8 cellular contexts compared by ENCODE assay signal in genomic region chr13:75870397-75870801, GRCh38.
DNase-seq lines count a peak whose midpoint lies in the region; TF ChIP-seq lines count a peak whose summit lies in the region.

No MANE protein-coding gene starts in this region.

- peaks cover 10% of the 10 kb centered on the region for H3K4me1 Mint-ChIP-seq in activated CD4-positive, alpha-beta T cell treated with anti-CD3 and anti-CD28 coated beads, Interleukin-2, amount 10 ng/mL, durations not matched to agents 24 days and 14 days
- H3K4me1 Mint-ChIP-seq in neural crest cell = peaks cover 14% of the 10 kb centered on the region

- H3K4me3 Mint-ChIP-seq in activated CD4-positive, alpha-beta T cell treated with anti-CD3 and anti-CD28 coated beads, Interleukin-2, amount 10 ng/mL, durations not matched to agents 24 days and 14 days = peak overlapping the region; percentile 57
- H3K4me3 Mint-ChIP-seq in neural crest cell = peak overlapping the region; percentile 70

- H3K36me3 Mint-ChIP-seq in activated CD4-positive, alpha-beta T cell treated with anti-CD3 and anti-CD28 coated beads, Interleukin-2, amount 10 ng/mL, durations not matched to agents 24 days and 14 days (ENCODE audit: low read depth) = no peaks in the 10 kb centered on the region
- no peaks in the 10 kb centered on the region for H3K36me3 Mint-ChIP-seq in neural crest cell (ENCODE audit: low read depth)

- DNase-seq in NCI-H82 (lab: John Stamatoyannopoulos, UW) = peak; percentile 54
- no peak for DNase-seq in NCI-H82 treated with DMSO at 0.1 percent for 48 hours (lab: John Stamatoyannopoulos, UW; ENCODE audit: unreplicated experiment)
- no peak for DNase-seq in LNCaP clone FGC (ENCODE audit: low read depth)
- DNase-seq in activated CD4-positive, alpha-beta T cell treated with anti-CD3 and anti-CD28 coated beads, Interleukin-2, amount 10 ng/mL, durations not matched to agents 24 days and 14 days = peak; percentile 66
- DNase-seq in epithelial cell of esophagus (ENCODE audit: low read depth) = peak; percentile 26
- DNase-seq in neural crest cell (ENCODE audit: low read depth, low spot score) = peak; percentile 20
- DNase-seq in COLO668 (lab: John Stamatoyannopoulos, UW; ENCODE audit: unreplicated experiment) = no peak
- no peak for DNase-seq in A172 (ENCODE audit: low spot score)

- H3K4me3 ChIP-seq in LNCaP clone FGC (ENCODE audit: low read depth, low read length) (peak overlapping the region; percentile 47), epithelial cell of esophagus (ENCODE audit: low read length) (peak overlapping the region; percentile 54)

- no peak overlapping the region for H3K27ac Mint-ChIP-seq in activated CD4-positive, alpha-beta T cell treated with anti-CD3 and anti-CD28 coated beads, Interleukin-2, amount 10 ng/mL, durations not matched to agents 24 days and 14 days
- H3K27ac Mint-ChIP-seq in neural crest cell (ENCODE audit: unreplicated experiment) = peak overlapping the region; percentile 85

- peak; percentile 54 for TF ChIP-seq CTCF in LNCaP clone FGC (IDR thresholded peaks at IDR 0.05; ENCODE audit: control insufficient read depth, extremely low read depth, insufficient read depth)
- TF ChIP-seq CTCF in epithelial cell of esophagus (IDR thresholded peaks at IDR 0.05; ENCODE audit: insufficient read depth, low read depth, low read length, missing control alignments) = peak; percentile 69
- TF ChIP-seq CTCF in neural crest cell (conservative IDR thresholded peaks at IDR 0.05) = peak; percentile 90

- peaks cover 8% of the 10 kb centered on the region for H3K27me3 Mint-ChIP-seq in activated CD4-positive, alpha-beta T cell treated with anti-CD3 and anti-CD28 coated beads, Interleukin-2, amount 10 ng/mL, durations not matched to agents 24 days and 14 days
- H3K27me3 Mint-ChIP-seq in neural crest cell (ENCODE audit: low read depth) = no peaks in the 10 kb centered on the region

- intact Hi-C loops in activated CD4-positive, alpha-beta T cell treated with anti-CD3 and anti-CD28 coated beads, Interleukin-2, amount 10 ng/mL, durations not matched to agents 24 days and 14 days (cut with micrococcal nuclease) = loop anchor here (5.0 to 10.0 kb wide), 2 partner anchors 173 to 1694 kb away; no protein-coding TSS in a partner anchor

- no peaks in the 10 kb centered on the region for H3K9me3 Mint-ChIP-seq in activated CD4-positive, alpha-beta T cell treated with anti-CD3 and anti-CD28 coated beads, Interleukin-2, amount 10 ng/mL, durations not matched to agents 24 days and 14 days
- H3K9me3 Mint-ChIP-seq in neural crest cell = peaks cover 3% of the 10 kb centered on the region

Comparison
In these comparisons a context has a peak if more than half of its experiments do, and no peak if none do; other contexts are left out.
1. DNase-seq: peak in NCI-H82 (single experiment), activated CD4-positive, alpha-beta T cell treated with anti-CD3 and anti-CD28 coated beads, Interleukin-2, amount 10 ng/mL, durations not matched to agents 24 days and 14 days (single experiment), epithelial cell of esophagus (single experiment) and neural crest cell (single experiment); none in NCI-H82 treated with DMSO at 0.1 percent for 48 hours (single experiment), LNCaP clone FGC (single experiment), COLO668 (single experiment) and A172 (single experiment).
2. Peak in every context shown above with its lines, with median percentiles within 50 percentile points of each other: CTCF ChIP-seq.